11 cellular contexts compared by ENCODE assay signal in genomic region chr7:126702242-126703016, GRCh38.
DNase-seq lines count a peak whose midpoint lies in the region; ATAC-seq, FAIRE-seq and TF ChIP-seq lines count a peak whose summit lies in the region.
"Had no signal": no experiment of that assay in that cellular context is flagged by ENCODE, and none has a peak within 500 bp of the region (broad histone marks: within the 10 kb centered on the region; RNA-seq: fewer than 3 reads in every experiment).

No MANE protein-coding gene starts in this region.

- intact Hi-C loops in right lobe of liver (cut with DNase I), result no loop called here

- peaks cover 46% of the 10 kb centered on the region for H3K4me1 Mint-ChIP-seq in WTC11

- H3K4me3 Mint-ChIP-seq in WTC11, result no peak overlapping the region
- H3K4me3 Mint-ChIP-seq: T-helper 1 cell treated with Interleukin-12 subunit alpha and Interleukin-12 subunit beta and Interleukin-4 antibody, amounts not matched to agents 30 μg/mL and 1 μg/mL, for 36 hours had no signal

- CTCF ChIA-PET in WTC11 (lab: Charles Lee), result no interaction called here

- no peaks in the 10 kb centered on the region; the same call in 1 of the 2 replicates for H3K27me3 Mint-ChIP-seq in WTC11 (ENCODE audit: low read depth)

- POLR2A ChIA-PET in WTC11 (lab: Charles Lee), result no interaction called here

- peak overlapping the region; percentile 2; the same call in 1 of the 2 replicates for H3K27ac Mint-ChIP-seq in WTC11
- H3K27ac Mint-ChIP-seq: T-helper 1 cell treated with Interleukin-12 subunit alpha and Interleukin-12 subunit beta and Interleukin-4 antibody, amounts not matched to agents 30 μg/mL and 1 μg/mL, for 36 hours had no signal

- TF ChIP-seq POLR2A in right lobe of liver (IDR thresholded peaks at IDR 0.05), result no peak

- TF ChIP-seq CTCF in WTC11 (IDR thresholded peaks at IDR 0.05), result no peak
- no peak for TF ChIP-seq CTCF in right lobe of liver (IDR thresholded peaks at IDR 0.05)

- DNase-seq in CD1c-positive myeloid dendritic cell (ENCODE audit: extremely low spot score), result peak; percentile 27
- DNase-seq in WTC11 (ENCODE audit: low spot score), result no peak
- no peak for DNase-seq in HUDEP-2 (lab: John Stamatoyannopoulos, UW; ENCODE audit: unreplicated experiment in 76 of 76)
- no peak for DNase-seq in frontal cortex (ENCODE audit: low spot score in 2 of 2)
- DNase-seq in right lobe of liver, result no peak
- DNase-seq in NCI-H345 treated with DMSO at 0.1 percent for 48 hours (lab: John Stamatoyannopoulos, UW; ENCODE audit: unreplicated experiment), result no peak
- DNase-seq: IMR-90, islet precursor cell had no signal

- no peaks in the 10 kb centered on the region for H3K36me3 ChIP-seq in right lobe of liver

- H3K9me3 ChIP-seq in right lobe of liver, result no peaks in the 10 kb centered on the region

- FAIRE-seq in frontal cortex (lab: Jason Lieb, UNC), result no peak

- H3K36me3 Mint-ChIP-seq in WTC11, result peaks cover 22% of the 10 kb centered on the region

- no peaks in the 10 kb centered on the region for H3K27me3 ChIP-seq in right lobe of liver

- H3K27ac ChIP-seq in right lobe of liver, result no peak overlapping the region

- peaks cover 29% of the 10 kb centered on the region for H3K9me3 Mint-ChIP-seq in WTC11

- ATAC-seq in GM19468 (IDR thresholded peaks at IDR 0.05; ENCODE audit: extremely low read depth, unreplicated experiment) (peak; percentile 43), HG03097 (IDR thresholded peaks at IDR 0.05; ENCODE audit: low FRiP score, unreplicated experiment) (peak; percentile 31), WTC11 (no peak), right lobe of liver (no peak)

- no peaks in the 10 kb centered on the region for H3K4me1 ChIP-seq in right lobe of liver

- H3K4me3 ChIP-seq in right lobe of liver, result no peak overlapping the region

- WGBS in right lobe of liver (ENCODE audit: insufficient coverage, low coverage, low lambda C conversion rate, missing lambda C conversion rate), result 52% methylated on average over 6 of the region's 7 CpGs

TF ChIP-seq in WTC11, 78 proteins besides CTCF, POLR2A, EP300 and RAD21:
- TF ChIP-seq ZNF219 (CRISPR knock-in tag; IDR thresholded peaks at IDR 0.05; ENCODE audit: borderline replicate concordance) (no peak), PREB (CRISPR knock-in tag; IDR thresholded peaks at IDR 0.05; ENCODE audit: borderline replicate concordance) (no peak), NFATC4 (CRISPR knock-in tag; IDR thresholded peaks at IDR 0.05) (no peak), MXD4 (CRISPR knock-in tag; IDR thresholded peaks at IDR 0.05; ENCODE audit: borderline replicate concordance) (no peak)

Comparison
In these comparisons a context has a peak if more than half of its experiments do, and no peak if none do; other contexts are left out.
1. ATAC-seq: peak in GM19468 (single experiment) and HG03097 (single experiment); none in WTC11 (single experiment) and right lobe of liver (0 of 4).